In the genomic region with DNA sequence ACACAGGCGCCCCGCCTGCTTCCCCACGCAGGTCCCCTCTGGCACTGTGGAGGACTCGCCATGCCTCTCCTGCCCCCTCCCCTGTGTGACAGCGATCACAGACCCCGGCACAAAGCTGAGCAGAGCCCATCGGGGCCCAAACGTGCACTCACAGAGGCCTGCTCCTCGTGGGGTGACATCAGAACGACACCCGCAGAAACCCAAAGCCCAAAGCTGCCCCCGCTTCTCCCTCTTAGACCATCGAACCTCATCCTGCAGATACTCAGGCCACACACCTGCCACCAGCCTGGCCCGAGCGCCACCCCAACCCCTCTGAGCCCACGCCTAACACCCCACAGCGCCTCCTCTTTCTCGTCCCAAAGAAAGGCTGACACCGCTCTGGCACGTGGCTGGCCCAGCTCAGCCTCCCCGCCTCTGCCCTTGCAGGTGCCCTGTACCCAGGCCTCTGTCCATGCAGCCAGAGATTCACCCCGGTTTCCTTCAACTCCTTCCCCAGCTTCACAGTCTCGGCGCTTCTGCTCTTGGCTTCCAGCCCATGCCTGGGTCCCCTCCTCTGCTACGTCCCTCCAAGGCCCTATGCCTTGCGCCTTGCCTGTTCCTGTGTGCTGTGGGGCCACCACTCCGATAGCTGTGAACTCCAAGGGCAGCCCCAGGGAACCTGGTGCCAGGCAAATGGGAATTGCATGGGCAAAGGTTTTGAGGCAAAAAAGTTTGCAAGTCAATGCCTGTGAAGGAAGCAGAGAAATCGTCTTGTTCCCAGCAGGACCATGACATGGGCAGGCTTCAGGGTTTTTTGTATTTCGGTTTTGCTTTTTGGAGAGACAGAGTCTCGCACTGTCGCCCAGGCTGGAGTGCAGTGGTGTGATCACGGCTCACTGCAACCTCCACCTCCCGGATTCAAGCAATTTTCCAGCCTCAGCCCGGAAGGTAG, we compare ENCODE assay signal across 8 cellular contexts. TPM values are rescaled to one million over a fixed set of nuclear protein-coding genes. Genes with fewer than 3 reads are reported as not detected.
A peak's percentile ranks its signal among the peaks of the same experiment; 100 is the strongest.
DNase-seq lines count a peak whose midpoint lies in the region; ATAC-seq and TF ChIP-seq lines count a peak whose summit lies in the region.

No MANE protein-coding gene starts in this region.

- H3K9ac ChIP-seq in BLaER1 treated with 17β-estradiol and CSF1 and Interleukin-3, amounts not matched to agents 10 nM and 100 nM: peak overlapping the region in 10 of 11 experiments; percentile 70 to 80 (median 75); a peak in 15 of 22 replicates
- H3K9ac ChIP-seq in OCI-LY3 (ENCODE audit: low read length): peak overlapping the region; percentile 48

- peaks cover 24 to 58% (median 55%) of the 10 kb centered on the region in 11 experiments for H3K27me3 ChIP-seq in BLaER1 treated with 17β-estradiol and CSF1 and Interleukin-3, amounts not matched to agents 10 nM and 100 nM
- no peaks in the 10 kb centered on the region for H3K27me3 ChIP-seq in OCI-LY3 (ENCODE audit: low read depth, low read length)
- no peaks in the 10 kb centered on the region for H3K27me3 ChIP-seq in dorsolateral prefrontal cortex
- H3K27me3 ChIP-seq in osteoblast (ENCODE audit: insufficient read depth, low read length): no peaks in the 10 kb centered on the region

- no peak overlapping the region for H3K27ac ChIP-seq in BLaER1 treated with 17β-estradiol and CSF1 and Interleukin-3, amounts not matched to agents 10 nM and 100 nM
- H3K27ac ChIP-seq in OCI-LY3 (ENCODE audit: low read length) (no peak overlapping the region), dorsolateral prefrontal cortex (peak overlapping the region; percentile 57 to 100 (median 98)), osteoblast (ENCODE audit: low read depth, low read length) (peak overlapping the region; percentile 41)

- peaks cover 8 to 61% (median 27%) of the 10 kb centered on the region in 11 experiments; a peak in 20 of 22 replicates for H4K20me1 ChIP-seq in BLaER1 treated with 17β-estradiol and CSF1 and Interleukin-3, amounts not matched to agents 10 nM and 100 nM
- no peaks in the 10 kb centered on the region for H4K20me1 ChIP-seq in OCI-LY3 (ENCODE audit: insufficient read depth, low read length)
- H4K20me1 ChIP-seq in osteoblast (ENCODE audit: insufficient read depth, low read length): peaks cover 26% of the 10 kb centered on the region

- TF ChIP-seq CTCF in OCI-LY3 (IDR thresholded peaks at IDR 0.05; ENCODE audit: low read depth, low read length) (no peak), dorsolateral prefrontal cortex (IDR thresholded peaks at IDR 0.05 in 54 of 56, conservative IDR thresholded peaks at IDR 0.05 in 2 of 56; ENCODE audit: low read depth in 1 of 56, partially characterized antibody in 56 of 56) (peak in 1 of 56 donors; percentile 8), osteoblast (IDR thresholded peaks at IDR 0.05; ENCODE audit: extremely low read depth, low read depth, low read length) (no peak)

- peak overlapping the region; percentile 61; the same call in 1 of the 2 replicates for H2AFZ ChIP-seq in OCI-LY3 (ENCODE audit: low read depth, low read length)
- no peak overlapping the region for H2AFZ ChIP-seq in osteoblast (ENCODE audit: low read length)

- peak overlapping the region; percentile 60 to 79 (median 70) for H3K4me3 ChIP-seq in BLaER1 treated with 17β-estradiol and CSF1 and Interleukin-3, amounts not matched to agents 10 nM and 100 nM
- H3K4me3 ChIP-seq in OCI-LY3 (ENCODE audit: low read length) (peak overlapping the region; percentile 80), dorsolateral prefrontal cortex (peak overlapping the region in 51 of 59 donors; percentile 16 to 97 (median 46)), osteoblast (ENCODE audit: insufficient read depth, low read length) (peak overlapping the region; percentile 84)

- H3K9me3 ChIP-seq in BLaER1 treated with 17β-estradiol and CSF1 and Interleukin-3, amounts not matched to agents 10 nM and 100 nM (replicated peaks in 1 of 11): no peaks in the 10 kb centered on the region
- H3K9me3 ChIP-seq in OCI-LY3 (ENCODE audit: insufficient read depth, low read length) (no peaks in the 10 kb centered on the region), osteoblast (ENCODE audit: low read depth, low read length) (no peaks in the 10 kb centered on the region)

- H3K4me2 ChIP-seq in BLaER1 treated with 17β-estradiol and CSF1 and Interleukin-3, amounts not matched to agents 10 nM and 100 nM: peak overlapping the region; percentile 96 to 99 (median 98)
- H3K4me2 ChIP-seq in OCI-LY3 (ENCODE audit: low read length) (peak overlapping the region; percentile 80), osteoblast (ENCODE audit: insufficient read depth, low read length) (peak overlapping the region; percentile 43)

- intact Hi-C loops in dorsolateral prefrontal cortex (cut with DNase I): loop anchor here (5.0 to 10.0 kb wide), 5 partner anchors 61 to 316 kb away; partner anchors contain the start of genes ARID3A (in 1 of the 2), RNU6-2 (in 1 of the 2), TMEM259 (in 1 of the 2) and WDR18 (in 1 of the 2)

- H3K79me2 ChIP-seq in OCI-LY3 (ENCODE audit: low read length) (peaks cover 10% of the 10 kb centered on the region), osteoblast (ENCODE audit: insufficient read depth, low read length) (peaks cover 33% of the 10 kb centered on the region)

- no peak for ATAC-seq in GM21737 (IDR thresholded peaks at IDR 0.05; ENCODE audit: unreplicated experiment)

- DNase-seq in dorsolateral prefrontal cortex: peak in 1 of 10 donors; percentile 39
- DNase-seq in osteoblast (ENCODE audit: insufficient read length, low spot score, missing footprints): peak; percentile 90
- no peak for DNase-seq in AML-193 (lab: John Stamatoyannopoulos, UW)
- no peak for DNase-seq in DMS 273 (lab: John Stamatoyannopoulos, UW; ENCODE audit: unreplicated experiment)
- no peak for DNase-seq in CD1c-positive myeloid dendritic cell (ENCODE audit: extremely low spot score)

- H3K36me3 ChIP-seq in BLaER1 treated with 17β-estradiol and CSF1 and Interleukin-3, amounts not matched to agents 10 nM and 100 nM: peaks cover 0 to 7% (median under 1%) of the 10 kb centered on the region in 11 experiments; a peak in 4 of 22 replicates
- H3K36me3 ChIP-seq in OCI-LY3 (replicated peaks; ENCODE audit: low read depth, low read length) (peaks cover under 1% of the 10 kb centered on the region), osteoblast (ENCODE audit: insufficient read depth, low read length) (peaks cover 12% of the 10 kb centered on the region)

- H3K4me1 ChIP-seq in BLaER1 treated with 17β-estradiol and CSF1 and Interleukin-3, amounts not matched to agents 10 nM and 100 nM: peaks cover 34 to 59% (median 55%) of the 10 kb centered on the region in 10 experiments
- peaks cover 21% of the 10 kb centered on the region for H3K4me1 ChIP-seq in OCI-LY3 (ENCODE audit: low read length)
- peaks cover 25% of the 10 kb centered on the region for H3K4me1 ChIP-seq in osteoblast (ENCODE audit: insufficient read depth, low read length)

RNA-seq across cellular contexts. Expression of gene CBARP, which starts 0.8 kb away (rescaled TPM):
- total RNA-seq in dorsolateral prefrontal cortex (10 to 100 TPM in 119 of 120 experiments, 1 to 10 TPM in 1; 9.5 to 47.7 (median 25.8) TPM), osteoblast (1.8 and 2.9 TPM in 2 replicates)

RNA-seq across cellular contexts. Expression of gene ATP5F1D, which starts 2.9 kb away (rescaled TPM):
- 100 to 1,000 TPM; 170 to 316 (median 242) TPM for total RNA-seq in dorsolateral prefrontal cortex
- 12.4 and 13.8 TPM in 2 replicates for total RNA-seq in osteoblast

RNA-seq across cellular contexts. Expression of gene MIDN, which starts 9.7 kb away (rescaled TPM):
- total RNA-seq in dorsolateral prefrontal cortex: 100 to 1,000 TPM in 4 of 120 experiments, 10 to 100 TPM in 116; 19.9 to 116 (median 36.5) TPM
- total RNA-seq in osteoblast: 14.4 and 19.9 TPM in 2 replicates

RNA-seq across cellular contexts. Expression of gene CIRBP, which starts 30.5 kb away (rescaled TPM):
- 100 to 1,000 TPM; 215 to 736 (median 434) TPM for total RNA-seq in dorsolateral prefrontal cortex
- 300 and 380 TPM in 2 replicates for total RNA-seq in osteoblast

RNA-seq across cellular contexts. Expression of gene STK11, which starts 33.1 kb away (rescaled TPM):
- 10 to 100 TPM; 40.6 to 90.6 (median 56.3) TPM for total RNA-seq in dorsolateral prefrontal cortex
- 75.7 and 100 TPM in 2 replicates for total RNA-seq in osteoblast

Comparison
In these comparisons a context has a peak if more than half of its experiments do, and no peak if none do; other contexts are left out.
1. H3K27ac ChIP-seq: peak in dorsolateral prefrontal cortex (59 of 59) and osteoblast (single experiment); none in BLaER1 treated with 17β-estradiol and CSF1 and Interleukin-3, amounts not matched to agents 10 nM and 100 nM (0 of 11) and OCI-LY3 (single experiment).
2. H3K4me2 ChIP-seq: peak in every context shown above with its lines; median percentile 98 in BLaER1 treated with 17β-estradiol and CSF1 and Interleukin-3, amounts not matched to agents 10 nM and 100 nM; 80 in OCI-LY3; 43 in osteoblast.
3. RNA of gene ATP5F1D, which starts 2.9 kb away (total RNA-seq): 170 to 316 TPM in dorsolateral prefrontal cortex; 12.4 to 13.8 TPM in osteoblast; every median in the first group is over 10 times any median in the second.
4. Peak in every context shown above with its lines, with median percentiles within 50 percentile points of each other: H3K4me3 ChIP-seq.